In the genomic region with DNA sequence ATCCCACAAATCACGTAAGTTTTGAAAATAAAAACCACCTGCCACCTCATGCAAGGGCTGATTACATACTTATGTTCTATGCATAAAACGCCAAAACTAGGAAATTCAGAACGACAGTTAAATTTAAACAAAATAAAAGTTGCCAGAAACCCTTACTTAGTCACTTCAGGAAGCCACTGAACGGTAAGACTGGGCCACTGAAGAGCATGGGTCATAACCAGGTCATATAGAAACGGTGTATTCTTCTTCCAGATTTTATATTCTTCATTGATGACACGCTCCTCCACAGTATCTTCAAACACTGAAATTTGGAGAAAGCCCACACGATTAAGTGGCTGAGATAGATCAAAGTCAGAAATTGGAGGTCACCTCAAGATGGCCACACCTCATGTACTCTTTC, we compare ENCODE assay signal across 8 cellular contexts. TPM values are rescaled to one million over a fixed set of nuclear protein-coding genes. Genes with fewer than 3 reads are reported as not detected.
DNase-seq lines count a peak whose midpoint lies in the region; ATAC-seq and TF ChIP-seq lines count a peak whose summit lies in the region.

No MANE protein-coding gene starts in this region.

- TF ChIP-seq CTCF in Calu3 (IDR thresholded peaks at IDR 0.05; ENCODE audit: unreplicated experiment) (no peak), OCI-LY7 (conservative IDR thresholded peaks at IDR 0.05; ENCODE audit: low read length) (no peak), epithelial cell of esophagus (IDR thresholded peaks at IDR 0.05; ENCODE audit: insufficient read depth, low read depth, low read length, missing control alignments) (no peak), parathyroid adenoma (IDR thresholded peaks at IDR 0.05) (no peak)

- POLR2A ChIA-PET in OCI-LY7 (lab: Charles Lee) = interaction anchor here (1.8 kb wide), 1 partner anchor 13 kb away, joined by 4 read pairs; no protein-coding TSS in a partner anchor

- BruUV-seq in Calu3 (replicated peaks; lab: Mats Ljungman, UMichigan) = no TSS peak
- no TSS peak for BruUV-seq in OCI-LY7 (replicated peaks; lab: Mats Ljungman, UMichigan)

- H3K36me3 Mint-ChIP-seq in Calu3 (ENCODE audit: insufficient read depth, unreplicated experiment) = peaks cover 51% of the 10 kb centered on the region

- no peak overlapping the region for H3K27ac ChIP-seq in OCI-LY7 (ENCODE audit: low read depth, low read length, poor library complexity, severe bottlenecking)
- peak overlapping the region; percentile 49 for H3K27ac ChIP-seq in parathyroid adenoma

- H3K27me3 ChIP-seq in parathyroid adenoma (ENCODE audit: control insufficient read depth, insufficient read depth, low read length) = no peaks in the 10 kb centered on the region

- peaks cover 48% of the 10 kb centered on the region for H3K36me3 ChIP-seq in OCI-LY7 (ENCODE audit: insufficient read depth, low read length)
- no peaks in the 10 kb centered on the region for H3K36me3 ChIP-seq in parathyroid adenoma (ENCODE audit: control insufficient read depth, insufficient read depth, low read length)

- CTCF ChIA-PET in Calu3 (lab: Charles Lee) (no interaction called here), OCI-LY7 (lab: Charles Lee; ENCODE audit: unreplicated experiment) (no interaction called here)

- H3K27me3 Mint-ChIP-seq in Calu3 (ENCODE audit: unreplicated experiment) = no peaks in the 10 kb centered on the region

- intact Hi-C loops in Calu3 (cut with micrococcal nuclease; ENCODE audit: unreplicated experiment) (no loop called here), OCI-LY7 (cut with micrococcal nuclease; ENCODE audit: unreplicated experiment) (no loop called here)

- no peak overlapping the region for H3K9ac ChIP-seq in parathyroid adenoma

- H3K4me1 ChIP-seq in OCI-LY7 (ENCODE audit: insufficient read depth, low read length, poor library complexity, severe bottlenecking) (peaks cover 48% of the 10 kb centered on the region), parathyroid adenoma (peaks cover 3% of the 10 kb centered on the region)

- H3K9me3 ChIP-seq in OCI-LY7 (ENCODE audit: low read length) = no peaks in the 10 kb centered on the region
- H3K9me3 ChIP-seq in parathyroid adenoma (ENCODE audit: control insufficient read depth, low read length) = no peaks in the 10 kb centered on the region

- H3K4me3 ChIP-seq in OCI-LY7 (ENCODE audit: low read depth, low read length, poor library complexity, severe bottlenecking) (peak overlapping the region; percentile 80), epithelial cell of esophagus (ENCODE audit: low read length) (peak overlapping the region; percentile 64), parathyroid adenoma (ENCODE audit: low read depth, low read length) (peak overlapping the region; percentile 67)

- peaks cover 23% of the 10 kb centered on the region for H3K4me1 Mint-ChIP-seq in Calu3 (ENCODE audit: low read depth, unreplicated experiment)

- H4K20me1 ChIP-seq in OCI-LY7 (ENCODE audit: insufficient read depth, low read length) = peaks cover 23% of the 10 kb centered on the region

- H3K4me2 ChIP-seq in OCI-LY7 (ENCODE audit: low read length) (peak overlapping the region; percentile 82), parathyroid adenoma (ENCODE audit: low read length) (peak overlapping the region; percentile 73)

- H3K9me3 Mint-ChIP-seq in Calu3 (ENCODE audit: low read depth, unreplicated experiment) = no peaks in the 10 kb centered on the region

- H3K9me2 ChIP-seq in OCI-LY7 (ENCODE audit: insufficient read depth, low read length) = no peaks in the 10 kb centered on the region

- ATAC-seq in HG03097 (IDR thresholded peaks at IDR 0.05; ENCODE audit: low FRiP score, unreplicated experiment) = no peak

- DNase-seq in Calu3 (no peak), OCI-LY7 (ENCODE audit: low spot score) (no peak), epithelial cell of esophagus (ENCODE audit: low read depth) (no peak), NCI-H510A treated with DMSO at 0.1 percent for 48 hours (lab: John Stamatoyannopoulos, UW) (no peak), amniotic stem cell (lab: John Stamatoyannopoulos, UW) (no peak)
- DNase-seq in activated CD4-positive, CD25-positive, alpha-beta regulatory T cell treated with anti-CD3 and anti-CD28 coated beads, Interleukin-2, amount 50 U/mL, for 72 hours = no peak

- peak overlapping the region; percentile 74 for H3K27ac Mint-ChIP-seq in Calu3 (ENCODE audit: unreplicated experiment)

- peak overlapping the region; percentile 96 for H3K4me3 Mint-ChIP-seq in Calu3 (ENCODE audit: low read depth, unreplicated experiment)

- H2AFZ ChIP-seq in OCI-LY7 (ENCODE audit: low read length) = no peak overlapping the region
- no peak overlapping the region for H2AFZ ChIP-seq in parathyroid adenoma

- H3K79me2 ChIP-seq in OCI-LY7 (ENCODE audit: insufficient read depth, low read depth, low read length) = peaks cover 57% of the 10 kb centered on the region
- peaks cover 21% of the 10 kb centered on the region for H3K79me2 ChIP-seq in parathyroid adenoma

RNA-seq across cellular contexts. Expression of a gene that starts 1.2 kb away (rescaled TPM):
- 183 and 196 TPM in 2 replicates for total RNA-seq in Calu3 (2022)
- total RNA-seq in OCI-LY7 (2014; rRNA removed; shearing (Covaris generic)) = 144 and 161 TPM in 2 replicates
- total RNA-seq in OCI-LY7 (2022) = 251 and 270 TPM in 2 replicates
